Comparison of ENCODE assay signal across 2 cellular contexts in the genomic region with DNA sequence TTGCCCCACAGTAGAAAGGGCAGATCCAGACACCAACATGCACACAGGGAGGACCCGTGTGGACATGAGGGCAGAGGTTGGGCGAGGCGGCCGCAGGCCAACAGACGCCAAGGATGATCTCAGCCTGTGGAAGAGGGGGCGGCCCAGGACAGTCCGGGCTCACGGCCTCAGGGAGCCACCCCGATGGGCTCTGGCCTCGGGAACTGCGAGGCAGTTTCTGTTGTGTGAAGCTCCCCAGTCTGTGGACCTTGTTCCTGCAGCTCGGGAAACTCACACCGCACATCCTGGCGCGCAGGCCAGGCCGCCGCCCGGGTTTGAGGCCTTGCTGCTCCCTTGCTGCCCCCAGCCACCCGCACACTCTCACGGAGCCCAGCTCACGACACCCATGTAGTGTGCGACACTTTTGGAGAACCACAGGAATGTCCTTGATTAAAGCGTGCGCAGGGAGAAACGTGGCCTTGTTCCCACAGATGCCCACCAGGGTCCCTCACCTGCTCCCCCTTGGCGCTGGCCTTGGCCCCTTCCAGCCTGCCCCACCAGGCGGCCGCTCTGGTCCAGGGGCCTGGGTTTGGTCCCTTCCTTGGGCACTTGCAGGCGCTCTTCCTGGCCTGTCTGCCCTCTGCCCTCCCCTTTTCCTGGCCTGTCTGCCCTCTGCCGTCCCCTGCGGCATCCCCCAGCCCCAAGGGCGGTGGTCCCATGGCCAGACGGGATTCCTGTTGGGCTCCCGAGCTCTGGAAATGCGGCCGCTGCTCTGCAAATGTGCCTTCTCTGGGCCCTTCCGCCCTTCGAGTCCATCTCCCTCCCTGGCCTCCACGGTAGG.
TF ChIP-seq lines count a peak whose summit lies in the region.

No MANE protein-coding gene starts in this region.

TF ChIP-seq in H1, 55 proteins besides CTCF, POLR2A, EP300 and RAD21:
- TF ChIP-seq KDM4A (IDR thresholded peaks at IDR 0.05; ENCODE audit: low read depth, low read length, severe bottlenecking), result no peak
- TF ChIP-seq, protein P1, sequence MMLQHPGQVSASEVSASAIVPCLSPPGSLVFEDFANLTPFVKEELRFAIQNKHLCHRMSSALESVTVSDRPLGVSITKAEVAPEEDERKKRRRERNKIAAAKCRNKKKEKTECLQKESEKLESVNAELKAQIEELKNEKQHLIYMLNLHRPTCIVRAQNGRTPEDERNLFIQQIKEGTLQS (IDR thresholded peaks at IDR 0.05; ENCODE audit: insufficient read depth, low read depth, low read length), result no peak
- TF ChIP-seq KDM1A (IDR thresholded peaks at IDR 0.05; ENCODE audit: borderline replicate concordance, low read length), result no peak
- TF ChIP-seq TCF12 (IDR thresholded peaks at IDR 0.05; ENCODE audit: low read depth, low read length), result no peak
- no peak for TF ChIP-seq KDM5A (IDR thresholded peaks at IDR 0.05; ENCODE audit: low read length)
- no peak for TF ChIP-seq CREB1 (IDR thresholded peaks at IDR 0.05)
- TF ChIP-seq SP2 (IDR thresholded peaks at IDR 0.05; ENCODE audit: low read length), result no peak
- TF ChIP-seq, protein P2, sequence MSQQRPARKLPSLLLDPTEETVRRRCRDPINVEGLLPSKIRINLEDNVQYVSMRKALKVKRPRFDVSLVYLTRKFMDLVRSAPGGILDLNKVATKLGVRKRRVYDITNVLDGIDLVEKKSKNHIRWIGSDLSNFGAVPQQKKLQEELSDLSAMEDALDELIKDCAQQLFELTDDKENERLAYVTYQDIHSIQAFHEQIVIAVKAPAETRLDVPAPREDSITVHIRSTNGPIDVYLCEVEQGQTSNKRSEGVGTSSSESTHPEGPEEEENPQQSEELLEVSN (IDR thresholded peaks at IDR 0.05), result no peak
- TF ChIP-seq HDAC6 (IDR thresholded peaks at IDR 0.05; ENCODE audit: low read depth, low read length), result no peak
- TF ChIP-seq JUN (IDR thresholded peaks at IDR 0.05; ENCODE audit: low read depth, low read length), result no peak
- no peak for TF ChIP-seq SRF (IDR thresholded peaks at IDR 0.05; ENCODE audit: low read depth, low read length)
- no peak for TF ChIP-seq SP4 (IDR thresholded peaks at IDR 0.05; ENCODE audit: low read length)
- no peak for TF ChIP-seq PHF8 (conservative IDR thresholded peaks at IDR 0.05; ENCODE audit: low read depth, low read length)
- TF ChIP-seq, protein P3, sequence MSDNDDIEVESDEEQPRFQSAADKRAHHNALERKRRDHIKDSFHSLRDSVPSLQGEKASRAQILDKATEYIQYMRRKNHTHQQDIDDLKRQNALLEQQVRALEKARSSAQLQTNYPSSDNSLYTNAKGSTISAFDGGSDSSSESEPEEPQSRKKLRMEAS (IDR thresholded peaks at IDR 0.05), result no peak
- TF ChIP-seq BCL11A (IDR thresholded peaks at IDR 0.05; ENCODE audit: low read depth in 2 of 2, low read length in 2 of 2), result no peak
- TF ChIP-seq NANOG (IDR thresholded peaks at IDR 0.05; ENCODE audit: insufficient read depth, low read depth, low read length, poor library complexity, severe bottlenecking), result no peak
- TF ChIP-seq SIRT6 (IDR thresholded peaks at IDR 0.05; ENCODE audit: low read length), result no peak
- no peak for TF ChIP-seq SAP30 (IDR thresholded peaks at IDR 0.05; ENCODE audit: insufficient read depth, insufficient replicate concordance, low read length)
- no peak for TF ChIP-seq TEAD4 (IDR thresholded peaks at IDR 0.05; ENCODE audit: low read depth, low read length)

TF ChIP-seq in liver, 16 proteins besides CTCF, POLR2A, EP300 and RAD21:
- TF ChIP-seq, protein P3 (IDR thresholded peaks at IDR 0.05), result no peak
- peak in 1 of 2 donors; percentile 58 for TF ChIP-seq JUND (IDR thresholded peaks at IDR 0.05)
- TF ChIP-seq EGR1 (IDR thresholded peaks at IDR 0.05; ENCODE audit: low read depth in 2 of 2), result peak in 1 of 2 donors; percentile 55
- TF ChIP-seq FOXA2 (IDR thresholded peaks at IDR 0.05), result no peak
- TF ChIP-seq, protein P4, sequence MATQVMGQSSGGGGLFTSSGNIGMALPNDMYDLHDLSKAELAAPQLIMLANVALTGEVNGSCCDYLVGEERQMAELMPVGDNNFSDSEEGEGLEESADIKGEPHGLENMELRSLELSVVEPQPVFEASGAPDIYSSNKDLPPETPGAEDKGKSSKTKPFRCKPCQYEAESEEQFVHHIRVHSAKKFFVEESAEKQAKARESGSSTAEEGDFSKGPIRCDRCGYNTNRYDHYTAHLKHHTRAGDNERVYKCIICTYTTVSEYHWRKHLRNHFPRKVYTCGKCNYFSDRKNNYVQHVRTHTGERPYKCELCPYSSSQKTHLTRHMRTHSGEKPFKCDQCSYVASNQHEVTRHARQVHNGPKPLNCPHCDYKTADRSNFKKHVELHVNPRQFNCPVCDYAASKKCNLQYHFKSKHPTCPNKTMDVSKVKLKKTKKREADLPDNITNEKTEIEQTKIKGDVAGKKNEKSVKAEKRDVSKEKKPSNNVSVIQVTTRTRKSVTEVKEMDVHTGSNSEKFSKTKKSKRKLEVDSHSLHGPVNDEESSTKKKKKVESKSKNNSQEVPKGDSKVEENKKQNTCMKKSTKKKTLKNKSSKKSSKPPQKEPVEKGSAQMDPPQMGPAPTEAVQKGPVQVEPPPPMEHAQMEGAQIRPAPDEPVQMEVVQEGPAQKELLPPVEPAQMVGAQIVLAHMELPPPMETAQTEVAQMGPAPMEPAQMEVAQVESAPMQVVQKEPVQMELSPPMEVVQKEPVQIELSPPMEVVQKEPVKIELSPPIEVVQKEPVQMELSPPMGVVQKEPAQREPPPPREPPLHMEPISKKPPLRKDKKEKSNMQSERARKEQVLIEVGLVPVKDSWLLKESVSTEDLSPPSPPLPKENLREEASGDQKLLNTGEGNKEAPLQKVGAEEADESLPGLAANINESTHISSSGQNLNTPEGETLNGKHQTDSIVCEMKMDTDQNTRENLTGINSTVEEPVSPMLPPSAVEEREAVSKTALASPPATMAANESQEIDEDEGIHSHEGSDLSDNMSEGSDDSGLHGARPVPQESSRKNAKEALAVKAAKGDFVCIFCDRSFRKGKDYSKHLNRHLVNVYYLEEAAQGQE (IDR thresholded peaks at IDR 0.05), result no peak
- TF ChIP-seq YY1 (IDR thresholded peaks at IDR 0.05), result no peak
- TF ChIP-seq HNF4A (conservative IDR thresholded peaks at IDR 0.05), result peak; percentile 71 to 81
- TF ChIP-seq SP1 (IDR thresholded peaks at IDR 0.05), result peak; percentile 55
- TF ChIP-seq HNF4G (IDR thresholded peaks at IDR 0.05), result no peak
- peak; percentile 84 to 89 for TF ChIP-seq RXRA (IDR thresholded peaks at IDR 0.05)
- TF ChIP-seq, protein P1 (IDR thresholded peaks at IDR 0.05), result no peak
TF ChIP-seq in liver: peak in this region for 5.
